In the genomic region with DNA sequence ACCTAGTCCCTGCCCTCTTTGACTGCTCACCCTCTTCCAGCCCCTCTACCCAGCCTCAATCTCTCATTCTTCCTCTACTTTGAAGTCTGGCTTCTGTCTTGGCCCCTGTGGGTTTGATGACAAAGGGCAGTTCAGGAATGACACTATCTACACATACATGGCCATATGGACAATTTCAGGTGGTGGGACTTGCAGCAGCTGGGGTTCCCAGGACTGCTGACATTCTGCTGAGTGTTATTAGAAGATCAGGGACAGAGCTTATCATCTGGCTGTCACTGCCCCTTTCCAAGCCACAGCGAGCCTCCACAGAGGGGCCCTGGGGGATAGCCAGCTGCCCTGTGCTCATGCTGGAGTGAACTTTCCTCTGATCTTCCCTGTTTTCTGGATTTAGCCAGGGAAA, we compare ENCODE assay signal across 17 cellular contexts.
DNase-seq lines count a peak whose midpoint lies in the region; ATAC-seq and TF ChIP-seq lines count a peak whose summit lies in the region.
"Had no signal": no experiment of that assay in that cellular context is flagged by ENCODE, and none has a peak within 500 bp of the region (broad histone marks: within the 10 kb centered on the region; RNA-seq: fewer than 3 reads in every experiment).

No MANE protein-coding gene starts in this region.

- H3K4me2 ChIP-seq in osteoblast (ENCODE audit: insufficient read depth, low read length), result no peak overlapping the region

- peaks cover 12% of the 10 kb centered on the region for H3K36me3 ChIP-seq in adipocyte (ENCODE audit: control insufficient read depth, insufficient read depth, low read length, severe bottlenecking)
- no peaks in the 10 kb centered on the region for H3K36me3 ChIP-seq in heart left ventricle
- H3K36me3 ChIP-seq in osteoblast (ENCODE audit: insufficient read depth, low read length), result peaks cover 15% of the 10 kb centered on the region
- H3K36me3 ChIP-seq: lower lobe of right lung had no signal

- peak overlapping the region; percentile 9 to 98 (median 80) for H3K27ac ChIP-seq in heart left ventricle
- peak overlapping the region; percentile 35 for H3K27ac ChIP-seq in osteoblast (ENCODE audit: low read depth, low read length)
- H3K27ac ChIP-seq: foreskin keratinocyte, lower lobe of right lung had no signal

- H3K9ac ChIP-seq in adipocyte (ENCODE audit: low read length), result peak overlapping the region; percentile 45

- H3K27me3 ChIP-seq in adipocyte (replicated peaks; ENCODE audit: control insufficient read depth, insufficient read depth, low read length), result no peaks in the 10 kb centered on the region
- no peaks in the 10 kb centered on the region for H3K27me3 ChIP-seq in heart left ventricle
- H3K27me3 ChIP-seq in osteoblast (ENCODE audit: insufficient read depth, low read length), result no peaks in the 10 kb centered on the region
- H3K27me3 ChIP-seq: foreskin keratinocyte had no signal

- H3K4me1 ChIP-seq in adipocyte (ENCODE audit: control insufficient read depth, insufficient read depth, low read length) (peaks cover 31% of the 10 kb centered on the region), heart left ventricle (peaks cover 4 to 92% (median 67%) of the 10 kb centered on the region in 12 donors), osteoblast (ENCODE audit: insufficient read depth, low read length) (peaks cover 37% of the 10 kb centered on the region)

- peak; percentile 16 for DNase-seq in DMS 273 treated with DMSO at 0.1 percent for 48 hours (lab: John Stamatoyannopoulos, UW)
- no peak for DNase-seq in adipocyte (ENCODE audit: low read depth)
- peak; percentile 72 to 87 (median 76) for DNase-seq in heart left ventricle
- DNase-seq in osteoblast (ENCODE audit: insufficient read length, low spot score, missing footprints), result no peak
- DNase-seq in NCI-H1417 treated with DMSO at 0.1 percent for 48 hours (lab: John Stamatoyannopoulos, UW), result no peak
- no peak for DNase-seq in activated T-cell treated with anti-CD3 and anti-CD28 coated beads for 4 hours
- DNase-seq in DMS53 treated with DMSO at 0.1 percent for 48 hours (lab: John Stamatoyannopoulos, UW; ENCODE audit: unreplicated experiment), result no peak
- no peak for DNase-seq in nucleus accumbens (lab: John Stamatoyannopoulos, UW)
- DNase-seq: activated CD4-positive, CD25-positive, alpha-beta regulatory T cell; activated CD8-positive, alpha-beta memory T cell treated with anti-CD3 and anti-CD28 coated beads for 24 hours; activated naive CD8-positive, alpha-beta T cell treated with anti-CD3 and anti-CD28 coated beads, Interleukin-2, amount 50 U/mL, for 24 hours; CD8-positive, alpha-beta T cell; foreskin keratinocyte; lower lobe of right lung; NCI-H146; stimulated activated naive CD8-positive, alpha-beta T cell treated with anti-CD3 and anti-CD28 coated beads, Interleukin-15, Interleukin-2, amounts not matched to agents 100 U/mL and 50 U/mL, for 24 hours; T-helper 1 cell had no signal

- peaks cover 44% of the 10 kb centered on the region for H4K20me1 ChIP-seq in osteoblast (ENCODE audit: insufficient read depth, low read length)

- no peak overlapping the region for H2AFZ ChIP-seq in osteoblast (ENCODE audit: low read length)

- peak; percentile 88 to 92 (median 91) for ATAC-seq in heart left ventricle
- ATAC-seq: activated naive CD8-positive, alpha-beta T cell treated with anti-CD3 and anti-CD28 coated beads, Interleukin-2, amount 50 U/mL, for 24 hours; CD8-positive, alpha-beta T cell; stimulated activated naive CD8-positive, alpha-beta T cell treated with anti-CD3 and anti-CD28 coated beads, Interleukin-15, Interleukin-2, amounts not matched to agents 100 U/mL and 50 U/mL, for 24 hours had no signal

- H3K4me3 ChIP-seq in adipocyte (ENCODE audit: low read length) (no peak overlapping the region), heart left ventricle (no peak overlapping the region), osteoblast (ENCODE audit: insufficient read depth, low read length) (no peak overlapping the region)
- H3K4me3 ChIP-seq: lower lobe of right lung had no signal

- TF ChIP-seq POLR2A in heart left ventricle (IDR thresholded peaks at IDR 0.05), result no peak

- no peaks in the 10 kb centered on the region for H3K9me3 ChIP-seq in adipocyte (ENCODE audit: control insufficient read depth, low read length)
- no peaks in the 10 kb centered on the region for H3K9me3 ChIP-seq in heart left ventricle
- no peaks in the 10 kb centered on the region for H3K9me3 ChIP-seq in osteoblast (ENCODE audit: low read depth, low read length)
- H3K9me3 ChIP-seq: lower lobe of right lung had no signal

- TF ChIP-seq CTCF in heart left ventricle (IDR thresholded peaks at IDR 0.05) (no peak), osteoblast (IDR thresholded peaks at IDR 0.05; ENCODE audit: extremely low read depth, low read depth, low read length) (no peak)

- WGBS in heart left ventricle, 4 donors, result 25 to 40% (median 33%) methylated on average over 1 of the region's 1 CpG

- peaks cover 86% of the 10 kb centered on the region for H3K79me2 ChIP-seq in osteoblast (ENCODE audit: insufficient read depth, low read length)

- intact Hi-C loops in heart left ventricle (cut with DNase I), result no loop called here

Comparison
In these comparisons a context has a peak if more than half of its experiments do, and no peak if none do; other contexts are left out.
1. DNase-seq: peak in DMS 273 treated with DMSO at 0.1 percent for 48 hours (single experiment) and heart left ventricle (5 of 5); none in adipocyte (single experiment), osteoblast (single experiment), NCI-H1417 treated with DMSO at 0.1 percent for 48 hours (single experiment), activated T-cell treated with anti-CD3 and anti-CD28 coated beads for 4 hours (single experiment), DMS53 treated with DMSO at 0.1 percent for 48 hours (single experiment) and nucleus accumbens (0 of 56).